ENCODE assay signal across 8 cellular contexts in genomic region chr16:14486520-14487303, GRCh38.
DNase-seq lines count a peak whose midpoint lies in the region; ATAC-seq, FAIRE-seq and TF ChIP-seq lines count a peak whose summit lies in the region.

No MANE protein-coding gene starts in this region.

- no peak overlapping the region for H3K27ac Mint-ChIP-seq in naive thymus-derived CD4-positive, alpha-beta T cell
- no peak overlapping the region for H3K27ac Mint-ChIP-seq in CD4-positive, alpha-beta T cell

- H3K27me3 ChIP-seq in spleen (replicated peaks in 1 of 7) = no peaks in the 10 kb centered on the region
- no peaks in the 10 kb centered on the region for H3K27me3 ChIP-seq in naive thymus-derived CD4-positive, alpha-beta T cell (ENCODE audit: control insufficient read depth in 2 of 2, insufficient read depth in 2 of 2, low read length in 2 of 2)
- H3K27me3 ChIP-seq in CD4-positive, alpha-beta T cell (ENCODE audit: control insufficient read depth, insufficient read depth, low read length) = no peaks in the 10 kb centered on the region

- peak overlapping the region in 1 of 10 donors; percentile 70 for H3K4me3 Mint-ChIP-seq in naive thymus-derived CD4-positive, alpha-beta T cell
- H3K4me3 Mint-ChIP-seq in CD4-positive, alpha-beta T cell = no peak overlapping the region

- no peak for TF ChIP-seq POLR2A in spleen (IDR thresholded peaks at IDR 0.05)

- CTCF ChIA-PET in naive thymus-derived CD4-positive, alpha-beta T cell (lab: Charles Lee) = interaction anchor here (1.0 kb wide), 1 partner anchor 11 kb away, joined by 3 read pairs; no protein-coding TSS in a partner anchor
- CTCF ChIA-PET in CD4-positive, alpha-beta T cell (lab: Charles Lee) = no interaction called here

- no peaks in the 10 kb centered on the region for H3K9me3 Mint-ChIP-seq in naive thymus-derived CD4-positive, alpha-beta T cell
- H3K9me3 Mint-ChIP-seq in CD4-positive, alpha-beta T cell = no peaks in the 10 kb centered on the region

- peak overlapping the region in 3 of 8 donors; percentile 19 to 53 (median 34) for H3K4me3 ChIP-seq in spleen
- H3K4me3 ChIP-seq in naive thymus-derived CD4-positive, alpha-beta T cell (ENCODE audit: low read length) = no peak overlapping the region

- intact Hi-C loops in spleen (cut with DNase I; ENCODE audit: low total_unique reads) = no loop called here
- intact Hi-C loops in naive thymus-derived CD4-positive, alpha-beta T cell (cut with micrococcal nuclease) = no loop called here
- intact Hi-C loops in CD4-positive, alpha-beta T cell (cut with DNase I, micrococcal nuclease) = no loop called here

- POLR2A ChIA-PET in naive thymus-derived CD4-positive, alpha-beta T cell (lab: Charles Lee) = interaction anchor here (0.6 kb wide), 1 partner anchor 189 kb away, joined by 3 read pairs; no protein-coding TSS in a partner anchor
- POLR2A ChIA-PET in CD4-positive, alpha-beta T cell (lab: Charles Lee) = interaction anchor here (1.6 kb wide), 1 partner anchor 201 kb away, joined by 4 read pairs; no protein-coding TSS in a partner anchor

- H3K36me3 ChIP-seq in spleen = peaks cover 0 to 34% (median 7%) of the 10 kb centered on the region in 6 donors
- H3K36me3 ChIP-seq in naive thymus-derived CD4-positive, alpha-beta T cell (ENCODE audit: control insufficient read depth in 2 of 3, insufficient read depth in 3 of 3, low read length in 3 of 3) = peaks cover 0 to 17% (median 0%) of the 10 kb centered on the region in 3 experiments

- H3K9me3 ChIP-seq in spleen = no peaks in the 10 kb centered on the region
- H3K9me3 ChIP-seq in naive thymus-derived CD4-positive, alpha-beta T cell (ENCODE audit: control insufficient read depth in 2 of 3, low read length in 3 of 3) = no peaks in the 10 kb centered on the region
- no peaks in the 10 kb centered on the region for H3K9me3 ChIP-seq in CD4-positive, alpha-beta T cell (ENCODE audit: control insufficient read depth, low read length)

- ATAC-seq in naive thymus-derived CD4-positive, alpha-beta T cell = no peak
- ATAC-seq in CD4-positive, alpha-beta T cell (ENCODE audit: poor library complexity) = no peak

- H3K27ac ChIP-seq in spleen = peak overlapping the region in 6 of 8 donors; percentile 45 to 79 (median 62)
- no peak overlapping the region for H3K27ac ChIP-seq in naive thymus-derived CD4-positive, alpha-beta T cell (ENCODE audit: low read depth, low read length)
- no peak overlapping the region for H3K27ac ChIP-seq in CD4-positive, alpha-beta T cell (ENCODE audit: low read depth, low read length)

- peak; percentile 100 for FAIRE-seq in islet of Langerhans (lab: Jason Lieb, UNC)

- peaks cover 3 to 32% (median 14%) of the 10 kb centered on the region in 5 donors for H3K36me3 Mint-ChIP-seq in naive thymus-derived CD4-positive, alpha-beta T cell
- H3K36me3 Mint-ChIP-seq in CD4-positive, alpha-beta T cell (ENCODE audit: low read depth) = peaks cover 38% of the 10 kb centered on the region

- TF ChIP-seq CTCF in spleen (IDR thresholded peaks at IDR 0.05 in 8 of 11, conservative IDR thresholded peaks at IDR 0.05 in 3 of 11) = no peak
- no peak for TF ChIP-seq CTCF in CD4-positive, alpha-beta T cell (IDR thresholded peaks at IDR 0.05)

- H3K4me1 Mint-ChIP-seq in naive thymus-derived CD4-positive, alpha-beta T cell = peaks cover 8 to 37% (median 24%) of the 10 kb centered on the region in 7 donors
- peaks cover 30% of the 10 kb centered on the region for H3K4me1 Mint-ChIP-seq in CD4-positive, alpha-beta T cell (ENCODE audit: low read depth)

- no peaks in the 10 kb centered on the region for H3K27me3 Mint-ChIP-seq in naive thymus-derived CD4-positive, alpha-beta T cell
- H3K27me3 Mint-ChIP-seq in CD4-positive, alpha-beta T cell = no peaks in the 10 kb centered on the region

- WGBS in spleen, 5 donors = 48 to 56% (median 52%) methylated on average over 19 to 20 of the region's 20 CpGs

- peaks cover 0 to 40% (median 16%) of the 10 kb centered on the region in 6 donors for H3K4me1 ChIP-seq in spleen
- peaks cover 0 to 10% of the 10 kb centered on the region in 2 donors for H3K4me1 ChIP-seq in naive thymus-derived CD4-positive, alpha-beta T cell (ENCODE audit: control insufficient read depth in 2 of 2, insufficient read depth in 2 of 2, low read length in 2 of 2)

- peak; percentile 92 for DNase-seq in Daoy (ENCODE audit: low read depth)
- peak; percentile 81 for DNase-seq in NCI-H446 treated with DMSO at 0.1 percent for 48 hours (lab: John Stamatoyannopoulos, UW)
- peak; percentile 89 for DNase-seq in cerebellar cortex (ENCODE audit: low spot score)
- no peak for DNase-seq in spleen
- DNase-seq in naive thymus-derived CD4-positive, alpha-beta T cell = no peak
- no peak for DNase-seq in CD4-positive, alpha-beta T cell
- no peak for DNase-seq in stimulated activated CD4-positive, alpha-beta T cell treated with anti-CD3 and anti-CD28 coated beads, Interleukin-2, amount 100 ng/mL, for 48 hours

Comparison
In these comparisons a context has a peak if more than half of its experiments do, and no peak if none do; other contexts are left out.
1. DNase-seq: peak in Daoy (single experiment), NCI-H446 treated with DMSO at 0.1 percent for 48 hours (single experiment) and cerebellar cortex (single experiment); none in spleen (single experiment), naive thymus-derived CD4-positive, alpha-beta T cell (0 of 9), CD4-positive, alpha-beta T cell (0 of 10) and stimulated activated CD4-positive, alpha-beta T cell treated with anti-CD3 and anti-CD28 coated beads, Interleukin-2, amount 100 ng/mL, for 48 hours (0 of 2).
2. H3K27ac ChIP-seq: peak in spleen (6 of 8); none in naive thymus-derived CD4-positive, alpha-beta T cell (single experiment) and CD4-positive, alpha-beta T cell (single experiment).